8 cellular contexts compared by ENCODE assay signal in genomic region chr19:2273356-2274184, GRCh38. TPM values are rescaled to one million over a fixed set of nuclear protein-coding genes. Genes with fewer than 3 reads are reported as not detected.
DNase-seq lines count a peak whose midpoint lies in the region; ATAC-seq and TF ChIP-seq lines count a peak whose summit lies in the region.

No MANE protein-coding gene starts in this region.

- peaks cover 36% of the 10 kb centered on the region for H4K20me1 ChIP-seq in PC-3 (ENCODE audit: low read length)

- BruUV-seq in PC-3 (replicated peaks; lab: Mats Ljungman, UMichigan) = no TSS peak

- H3K9me3 ChIP-seq in PC-3 (ENCODE audit: low read length) = no peaks in the 10 kb centered on the region
- no peaks in the 10 kb centered on the region for H3K9me3 ChIP-seq in subcutaneous abdominal adipose tissue (ENCODE audit: control insufficient read depth in 5 of 5, low read length in 5 of 5)

- peak overlapping the region; percentile 51 for H3K4me3 ChIP-seq in PC-3 (ENCODE audit: low read length)
- H3K4me3 ChIP-seq in subcutaneous abdominal adipose tissue (ENCODE audit: low read depth in 1 of 5, low read length in 5 of 5) = peak overlapping the region; percentile 35 to 56 (median 43)

- intact Hi-C loops in PC-3 (cut with micrococcal nuclease) = loop anchor here (1.0 to 5.0 kb wide), 2 partner anchors 37 to 106 kb away; partner anchors contain the start of genes PLEKHJ1 and SF3A2

- CTCF ChIA-PET in PC-3 (lab: Charles Lee) = no interaction called here

- H3F3A ChIP-seq in PC-3 (ENCODE audit: low read length, unreplicated experiment) = no peaks in the 10 kb centered on the region

- peaks cover 0 to 36% (median 5%) of the 10 kb centered on the region in 3 donors for H3K36me3 Mint-ChIP-seq in naive thymus-derived CD8-positive, alpha-beta T cell

- H3K27ac Mint-ChIP-seq in naive thymus-derived CD8-positive, alpha-beta T cell = peak overlapping the region; percentile 79 to 95 (median 88)

- peak; percentile 82 for TF ChIP-seq CTCF in PC-3 (conservative IDR thresholded peaks at IDR 0.05; ENCODE audit: low read depth, low read length)

- H3K27me3 Mint-ChIP-seq in naive thymus-derived CD8-positive, alpha-beta T cell = no peaks in the 10 kb centered on the region

- H3K36me3 ChIP-seq in PC-3 (ENCODE audit: low read depth, low read length) (peaks cover 10% of the 10 kb centered on the region; the same call in 1 of the 2 replicates), subcutaneous abdominal adipose tissue (ENCODE audit: control insufficient read depth in 5 of 5, insufficient read depth in 5 of 5, low read length in 5 of 5) (peaks cover 0 to 31% (median 17%) of the 10 kb centered on the region in 5 donors)

- H3K9ac ChIP-seq in PC-3 (ENCODE audit: low read length) (no peak overlapping the region), subcutaneous abdominal adipose tissue (ENCODE audit: low read length in 5 of 5) (peak overlapping the region in 3 of 5 donors; percentile 10 to 66 (median 30))

- POLR2A ChIA-PET in PC-3 (lab: Charles Lee; ENCODE audit: unreplicated experiment) = no interaction called here
- POLR2A ChIA-PET in naive thymus-derived CD8-positive, alpha-beta T cell (lab: Charles Lee) = interaction anchor here (0.7 to 12.1 kb wide), 16 partner anchors 12 to 397 kb away, joined by 3 to 370 read pairs (median 7); partner anchors contain the start of genes AMH, GADD45B, JSRP1 and LSM7

- peaks cover 50% of the 10 kb centered on the region for H3K79me2 ChIP-seq in PC-3 (ENCODE audit: low read length)

- H3K9me2 ChIP-seq in PC-3 (replicated peaks; ENCODE audit: low read length) = no peaks in the 10 kb centered on the region

- H3K4me1 Mint-ChIP-seq in naive thymus-derived CD8-positive, alpha-beta T cell = peaks cover 19 to 41% (median 38%) of the 10 kb centered on the region in 4 donors

- ATAC-seq in HG03460 (IDR thresholded peaks at IDR 0.05; ENCODE audit: unreplicated experiment) (peak; percentile 32), PC-3 (peak; percentile 40)
- ATAC-seq in naive thymus-derived CD8-positive, alpha-beta T cell = peak; percentile 24 to 44

- peak overlapping the region; percentile 36 to 89 (median 72) for H3K4me3 Mint-ChIP-seq in naive thymus-derived CD8-positive, alpha-beta T cell

- H2AFZ ChIP-seq in PC-3 (ENCODE audit: low read length) = no peak overlapping the region

- peaks cover 0 to 2% (median 0%) of the 10 kb centered on the region in 9 donors for H3K9me3 Mint-ChIP-seq in naive thymus-derived CD8-positive, alpha-beta T cell

- H3K27me3 ChIP-seq in PC-3 (ENCODE audit: low read length) = no peaks in the 10 kb centered on the region
- no peaks in the 10 kb centered on the region for H3K27me3 ChIP-seq in subcutaneous abdominal adipose tissue (ENCODE audit: control insufficient read depth in 5 of 5, insufficient read depth in 4 of 5, low read length in 5 of 5)

- H3K27ac ChIP-seq in PC-3 (ENCODE audit: low read length) (0 out of 2 replicates have a peak overlapping the region, but pooled peaks have one; percentile 21), subcutaneous abdominal adipose tissue (ENCODE audit: low read depth, low read length) (peak overlapping the region; percentile 95)

- peak overlapping the region; percentile 93 for H3K4me2 ChIP-seq in PC-3 (ENCODE audit: low read length)

- peaks cover 19% of the 10 kb centered on the region for H3K4me1 ChIP-seq in PC-3 (ENCODE audit: insufficient read depth, low read length)
- H3K4me1 ChIP-seq in subcutaneous abdominal adipose tissue (ENCODE audit: control insufficient read depth in 5 of 5, insufficient read depth in 5 of 5, low read length in 5 of 5) = peaks cover 3 to 61% (median 57%) of the 10 kb centered on the region in 5 donors

- DNase-seq in GM03348 (ENCODE audit: low spot score) (peak; percentile 89), PC-3 (peak; percentile 66), fibroblast of gingiva (ENCODE audit: low read depth) (peak; percentile 74), HK-2 (ENCODE audit: unreplicated experiment) (no peak)
- DNase-seq in activated T-cell treated with anti-CD3 and anti-CD28 coated beads, Interleukin-2, amount 50 U/mL, for 48 hours = peak; percentile 87 to 90
- DNase-seq in naive thymus-derived CD8-positive, alpha-beta T cell = peak; percentile 64 to 90 (median 78)

RNA-seq across cellular contexts. Expression of gene PEAK3, which starts 8.4 kb away (rescaled TPM):
- not detected in 2 replicates for total RNA-seq in PC-3 (2014; rRNA removed)
- total RNA-seq in naive thymus-derived CD8-positive, alpha-beta T cell = under 1 TPM; 0.14 to 0.23 TPM
- polyA plus RNA-seq in naive thymus-derived CD8-positive, alpha-beta T cell = under 1 TPM in 1 of 3 donors, not detected in 2; 0.15 TPM

RNA-seq across cellular contexts. Expression of gene JSRP1, which starts 17.4 kb away (rescaled TPM):
- not detected in 2 replicates for total RNA-seq in PC-3 (2014; rRNA removed)
- total RNA-seq in naive thymus-derived CD8-positive, alpha-beta T cell = under 1 TPM in 1 of 2 experiments, not detected in 1; 0.70 TPM
- 1 to 10 TPM in 1 of 3 donors, under 1 TPM in 2; 0.41 to 1.3 (median 0.59) TPM for polyA plus RNA-seq in naive thymus-derived CD8-positive, alpha-beta T cell

RNA-seq across cellular contexts. Expression of gene AMH, which starts 24.4 kb away (rescaled TPM):
- 6.0 and 7.7 TPM in 2 replicates for total RNA-seq in PC-3 (2014; rRNA removed)
- 10 to 100 TPM; 13.6 to 14.0 TPM for total RNA-seq in naive thymus-derived CD8-positive, alpha-beta T cell
- not detected for polyA plus RNA-seq in naive thymus-derived CD8-positive, alpha-beta T cell

RNA-seq across cellular contexts. Expression of gene LINGO3, which starts 34.4 kb away (rescaled TPM):
- total RNA-seq in PC-3 (2014; rRNA removed) = 0.58 TPM in 1 of 2 replicates, not detected in the other
- 1 to 10 TPM; 1.1 to 1.4 TPM for total RNA-seq in naive thymus-derived CD8-positive, alpha-beta T cell
- 1 to 10 TPM; 2.7 to 9.2 (median 5.1) TPM for polyA plus RNA-seq in naive thymus-derived CD8-positive, alpha-beta T cell

RNA-seq across cellular contexts. Expression of gene SF3A2, which starts 36.9 kb away (rescaled TPM):
- total RNA-seq in PC-3 (2014; rRNA removed) = 33.8 and 55.5 TPM in 2 replicates
- total RNA-seq in naive thymus-derived CD8-positive, alpha-beta T cell = 100 to 1,000 TPM; 149 to 162 TPM
- 10 to 100 TPM; 16.3 to 33.5 (median 26.0) TPM for polyA plus RNA-seq in naive thymus-derived CD8-positive, alpha-beta T cell
